8 cellular contexts compared by ENCODE assay signal in the genomic region with DNA sequence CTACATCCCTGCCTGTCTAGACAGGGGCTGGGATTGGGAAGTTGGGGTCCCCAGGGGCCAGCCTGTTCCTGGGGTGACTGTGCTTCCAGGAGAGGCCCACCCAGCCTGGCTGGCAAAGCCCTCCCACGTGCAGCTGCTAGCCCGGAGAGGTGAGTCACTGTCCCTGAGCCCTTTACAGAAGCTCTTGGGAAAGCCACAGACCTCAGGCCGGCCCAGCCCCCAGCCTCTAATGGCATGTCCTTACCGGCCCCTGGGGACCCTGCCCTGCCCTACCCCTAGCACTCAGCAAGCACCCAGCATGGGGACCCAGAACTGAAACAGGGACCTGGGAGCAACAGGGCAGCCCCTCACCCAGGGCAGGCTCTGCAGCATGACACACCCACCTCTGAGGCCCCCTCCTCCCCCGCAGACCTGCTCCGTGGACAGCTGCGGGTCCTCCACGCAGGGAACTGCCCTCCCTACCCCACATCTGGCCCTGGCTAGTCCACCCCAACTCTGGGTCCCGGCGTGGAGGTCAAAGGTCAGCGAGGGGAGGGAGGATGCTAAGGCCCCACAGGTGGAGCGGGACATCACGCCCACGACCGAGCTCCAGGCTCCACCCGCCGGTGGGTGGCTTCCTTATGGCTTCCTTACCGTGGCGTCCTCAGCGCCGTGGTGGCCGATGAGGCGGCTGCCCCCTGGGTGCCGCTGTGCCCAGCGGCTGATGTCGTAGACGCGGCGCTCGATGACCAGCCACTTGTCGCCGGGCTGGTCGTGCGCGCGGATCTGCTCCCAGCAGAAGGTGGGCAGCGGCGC. TPM values are rescaled to one million over a fixed set of nuclear protein-coding genes. Genes with fewer than 3 reads are reported as not detected.
DNase-seq lines count a peak whose midpoint lies in the region; ATAC-seq, FAIRE-seq and TF ChIP-seq lines count a peak whose summit lies in the region.

No MANE protein-coding gene starts in this region.

- H3K27me3 ChIP-seq in breast epithelium (no peaks in the 10 kb centered on the region), small intestine (ENCODE audit: control insufficient read depth in 2 of 2, insufficient read depth in 2 of 2, low read length in 2 of 2) (no peaks in the 10 kb centered on the region)

- peak; percentile 23 for ATAC-seq in GM18907 (IDR thresholded peaks at IDR 0.05; ENCODE audit: unreplicated experiment)
- peak; percentile 17 for ATAC-seq in HG03558 (IDR thresholded peaks at IDR 0.05; ENCODE audit: extremely low read depth, unreplicated experiment)

- H3K36me3 ChIP-seq in breast epithelium (no peaks in the 10 kb centered on the region), small intestine (ENCODE audit: control insufficient read depth in 2 of 2, insufficient read depth in 2 of 2, low read length in 2 of 2) (no peaks in the 10 kb centered on the region)

- no peaks in the 10 kb centered on the region for H3K9me3 ChIP-seq in breast epithelium
- no peaks in the 10 kb centered on the region for H3K9me3 ChIP-seq in small intestine (ENCODE audit: control insufficient read depth, low read depth)

- TF ChIP-seq CTCF in AG09309 (IDR thresholded peaks at IDR 0.05; ENCODE audit: control insufficient read depth, insufficient read depth, low read depth, low read length, missing control alignments) = peak; percentile 5
- no peak for TF ChIP-seq CTCF in breast epithelium (IDR thresholded peaks at IDR 0.05)

- no peak for FAIRE-seq in small intestine (lab: Jason Lieb, UNC)

- peaks cover 4 to 7% of the 10 kb centered on the region in 2 donors for H3K4me1 ChIP-seq in breast epithelium
- no peaks in the 10 kb centered on the region for H3K4me1 ChIP-seq in small intestine (ENCODE audit: control insufficient read depth in 2 of 2, insufficient read depth in 1 of 2, low read depth in 1 of 2, low read length in 1 of 2)

- H3K27ac ChIP-seq in breast epithelium (peak overlapping the region; percentile 79 to 93), small intestine (ENCODE audit: low read depth in 1 of 2, low read length in 1 of 2) (peak overlapping the region; percentile 45 to 80)

- H3K4me3 ChIP-seq in AG09309 (ENCODE audit: control insufficient read depth, low read depth, low read length) = peak overlapping the region; percentile 99
- peak overlapping the region; percentile 74 to 97 (median 77) for H3K4me3 ChIP-seq in breast epithelium
- peak overlapping the region; percentile 28 to 75 for H3K4me3 ChIP-seq in small intestine (ENCODE audit: low read depth in 1 of 2, low read length in 2 of 2)

- intact Hi-C loops in breast epithelium (cut with DNase I; ENCODE audit: low total_unique reads) = no loop called here

- WGBS in small intestine, 3 donors = 0 to 2% (median 2%) methylated on average over 26 to 38 of the region's 38 CpGs

- no peak for TF ChIP-seq POLR2A in breast epithelium (IDR thresholded peaks at IDR 0.05)

- DNase-seq in AG09309 (ENCODE audit: low read depth) (no peak), SW 1271 (lab: John Stamatoyannopoulos, UW) (peak; percentile 32 to 46), breast epithelium (ENCODE audit: low spot score in 2 of 2) (peak in 1 of 2 donors; percentile 30), iris pigment epithelial cell (ENCODE audit: low read depth) (peak; percentile 77), small intestine (peak; percentile 14), NCI-H446 (lab: John Stamatoyannopoulos, UW) (no peak)

RNA-seq across cellular contexts. Expression of a gene that starts 0.6 kb away (rescaled TPM):
- total RNA-seq in breast epithelium = 100 to 1,000 TPM in 2 of 3 donors, 10 to 100 TPM in 1; 38.8 to 156 (median 112) TPM
- 10 to 100 TPM in 1 of 3 donors, 1 to 10 TPM in 2; 5.9 to 17.9 (median 6.0) TPM for polyA plus RNA-seq in small intestine

RNA-seq across cellular contexts. Expression of a gene that starts 26.6 kb away (rescaled TPM):
- total RNA-seq in breast epithelium = 10 to 100 TPM; 11.7 to 27.9 (median 22.6) TPM
- polyA plus RNA-seq in small intestine = 1 to 10 TPM in 2 of 3 donors, under 1 TPM in 1; 0.45 to 9.5 (median 4.9) TPM

RNA-seq across cellular contexts. Expression of a gene that starts 59.4 kb away (rescaled TPM):
- 10 to 100 TPM in 1 of 3 donors, 1 to 10 TPM in 2; 3.7 to 10.1 (median 5.9) TPM for total RNA-seq in breast epithelium
- polyA plus RNA-seq in small intestine = 1 to 10 TPM; 2.7 to 4.7 (median 4.3) TPM

Comparison
In these comparisons a context has a peak if more than half of its experiments do, and no peak if none do; other contexts are left out.
1. DNase-seq: peak in SW 1271 (2 of 2), iris pigment epithelial cell (single experiment) and small intestine (single experiment); none in AG09309 (single experiment) and NCI-H446 (0 of 2).
2. Peak in every context shown above with its lines, with median percentiles within 50 percentile points of each other: H3K4me3 ChIP-seq.